11 cellular contexts compared by ENCODE assay signal in the genomic region with DNA sequence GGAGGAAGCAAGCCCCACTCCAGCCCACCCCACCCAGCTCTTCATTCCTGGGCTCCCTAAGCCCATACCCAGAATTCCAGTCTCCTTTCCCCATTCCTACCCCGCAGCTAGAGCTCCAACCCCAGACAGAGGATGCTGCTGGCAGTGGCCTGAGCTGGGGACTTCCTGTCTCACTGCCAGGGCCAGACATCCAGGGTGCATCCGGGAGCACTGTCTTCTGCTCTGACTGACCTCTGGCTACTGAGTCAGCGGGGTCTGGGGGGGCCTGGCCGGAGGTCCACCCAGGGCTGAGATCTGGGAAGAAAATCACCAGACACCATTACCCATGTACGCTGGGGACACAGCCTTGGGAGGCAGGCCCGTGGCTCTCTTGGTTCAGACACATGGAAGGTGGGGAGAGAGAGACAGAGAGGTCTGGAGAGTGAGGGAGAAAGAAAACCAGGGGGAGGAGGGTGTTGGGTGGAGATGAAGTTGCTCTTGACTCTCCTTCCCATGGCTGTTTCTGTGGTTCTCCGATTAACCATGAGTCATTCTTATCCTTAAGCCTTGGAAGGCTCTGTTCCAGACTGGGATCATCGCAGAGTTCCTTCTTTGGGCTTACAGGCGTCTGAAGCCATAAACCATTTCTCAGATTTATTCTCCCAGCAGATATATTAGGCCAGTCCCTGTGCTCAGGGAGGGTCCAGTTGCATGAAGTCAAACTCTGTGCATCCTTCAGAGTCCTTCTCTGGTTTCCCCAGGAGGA. TPM values are rescaled to one million over a fixed set of nuclear protein-coding genes. Genes with fewer than 3 reads are reported as not detected.
DNase-seq lines count a peak whose midpoint lies in the region; ATAC-seq and TF ChIP-seq lines count a peak whose summit lies in the region.
"Had no signal": no experiment of that assay in that cellular context is flagged by ENCODE, and none has a peak within 500 bp of the region (broad histone marks: within the 10 kb centered on the region; RNA-seq: fewer than 3 reads in every experiment).

No MANE protein-coding gene starts in this region.

- peak overlapping the region; percentile 46 for H3K27ac ChIP-seq in osteoblast (ENCODE audit: low read depth, low read length)

- H4K20me1 ChIP-seq in osteoblast (ENCODE audit: insufficient read depth, low read length) = no peaks in the 10 kb centered on the region

- H3K4me3 Mint-ChIP-seq in activated CD8-positive, alpha-beta memory T cell treated with anti-CD3 and anti-CD28 coated beads, Interleukin-2, amount 10 ng/mL, durations not matched to agents 7 days and 5 days = no peak overlapping the region
- H3K4me3 Mint-ChIP-seq: central memory CD8-positive, alpha-beta T cell had no signal

- H3K36me3 ChIP-seq in osteoblast (ENCODE audit: insufficient read depth, low read length) = no peaks in the 10 kb centered on the region

- no peaks in the 10 kb centered on the region for H3K4me1 Mint-ChIP-seq in activated CD8-positive, alpha-beta memory T cell treated with anti-CD3 and anti-CD28 coated beads, Interleukin-2, amount 10 ng/mL, durations not matched to agents 7 days and 5 days
- H3K4me1 Mint-ChIP-seq: central memory CD8-positive, alpha-beta T cell had no signal

- no peaks in the 10 kb centered on the region for H3K9me3 ChIP-seq in osteoblast (ENCODE audit: low read depth, low read length)

- POLR2A ChIA-PET in AG04449 (lab: Yijun Ruan, JAX) = no interaction called here

- no peaks in the 10 kb centered on the region for H3K9me3 Mint-ChIP-seq in activated CD8-positive, alpha-beta memory T cell treated with anti-CD3 and anti-CD28 coated beads, Interleukin-2, amount 10 ng/mL, durations not matched to agents 7 days and 5 days (ENCODE audit: low read depth)
- H3K9me3 Mint-ChIP-seq: central memory CD8-positive, alpha-beta T cell had no signal

- H3K4me2 ChIP-seq in osteoblast (ENCODE audit: insufficient read depth, low read length) = peak overlapping the region; percentile 71

- ATAC-seq in activated CD8-positive, alpha-beta memory T cell treated with anti-CD3 and anti-CD28 coated beads, Interleukin-2, amount 10 ng/mL, durations not matched to agents 7 days and 5 days = no peak
- no peak for ATAC-seq in HG03571 (IDR thresholded peaks at IDR 0.05; ENCODE audit: unreplicated experiment)

- H3K36me3 Mint-ChIP-seq in activated CD8-positive, alpha-beta memory T cell treated with anti-CD3 and anti-CD28 coated beads, Interleukin-2, amount 10 ng/mL, durations not matched to agents 7 days and 5 days = no peaks in the 10 kb centered on the region

- peaks cover 21% of the 10 kb centered on the region for H3K27me3 Mint-ChIP-seq in activated CD8-positive, alpha-beta memory T cell treated with anti-CD3 and anti-CD28 coated beads, Interleukin-2, amount 10 ng/mL, durations not matched to agents 7 days and 5 days

- peaks cover 10% of the 10 kb centered on the region for H3K27me3 ChIP-seq in osteoblast (ENCODE audit: insufficient read depth, low read length)

- no peaks in the 10 kb centered on the region for H3K79me2 ChIP-seq in osteoblast (ENCODE audit: insufficient read depth, low read length)

- peak; percentile 23 for DNase-seq in AG04449 (ENCODE audit: low read depth, low spot score)
- peak; percentile 96 for DNase-seq in RPMI7951 (ENCODE audit: low read depth)
- DNase-seq in fibroblast of gingiva (ENCODE audit: low read depth) = peak; percentile 41
- peak; percentile 95 for DNase-seq in osteoblast (ENCODE audit: insufficient read length, low spot score, missing footprints)
- no peak for DNase-seq in activated CD8-positive, alpha-beta memory T cell treated with anti-CD3 and anti-CD28 coated beads, Interleukin-2, amount 10 ng/mL, durations not matched to agents 7 days and 5 days
- no peak for DNase-seq in NCI-H524 (lab: John Stamatoyannopoulos, UW)
- no peak for DNase-seq in NCI-H2171 (lab: John Stamatoyannopoulos, UW)
- DNase-seq: C1 segment of cervical spinal cord, NCI-H524 treated with DMSO at 0.1 percent for 48 hours had no signal

- CTCF ChIA-PET in AG04449 (lab: Yijun Ruan, JAX) = interaction anchor here (1.0 kb wide), 2 partner anchors 8 to 10 kb away, joined by 3 read pairs; no protein-coding TSS in a partner anchor
- CTCF ChIA-PET in activated CD8-positive, alpha-beta memory T cell treated with anti-CD3 and anti-CD28 coated beads, Interleukin-2, amount 10 ng/mL, durations not matched to agents 7 days and 5 days (lab: Charles Lee) = interaction anchor here (1.1 kb wide), 1 partner anchor 10 kb away, joined by 3 read pairs; no protein-coding TSS in a partner anchor

- H2AFZ ChIP-seq in osteoblast (ENCODE audit: low read length) = peak overlapping the region; percentile 82

- H3K27ac Mint-ChIP-seq in activated CD8-positive, alpha-beta memory T cell treated with anti-CD3 and anti-CD28 coated beads, Interleukin-2, amount 10 ng/mL, durations not matched to agents 7 days and 5 days = no peak overlapping the region

- H3K4me3 ChIP-seq in AG04449 (ENCODE audit: low read depth, low read length) = no peak overlapping the region
- peak overlapping the region; percentile 36 for H3K4me3 ChIP-seq in osteoblast (ENCODE audit: insufficient read depth, low read length)

- H3K4me1 ChIP-seq in osteoblast (ENCODE audit: insufficient read depth, low read length) = peaks cover 40% of the 10 kb centered on the region

- TF ChIP-seq CTCF in AG04449 (IDR thresholded peaks at IDR 0.05; ENCODE audit: insufficient read depth, low read length, missing control alignments) (no peak), osteoblast (IDR thresholded peaks at IDR 0.05; ENCODE audit: extremely low read depth, low read depth, low read length) (no peak)

RNA-seq across cellular contexts. Expression of a gene that starts 23.6 kb away (rescaled TPM):
- total RNA-seq in RPMI7951 (2014; rRNA removed; shearing (Covaris generic)) = 23.1 and 29.2 TPM in 2 replicates
- 0.59 and 0.72 TPM in 2 replicates for total RNA-seq in osteoblast
- total RNA-seq in activated CD8-positive, alpha-beta memory T cell treated with anti-CD3 and anti-CD28 coated beads, Interleukin-2, amount 10 ng/mL, durations not matched to agents 7 days and 5 days = 1 to 10 TPM; 2.5 to 4.2 TPM

RNA-seq across cellular contexts. Expression of a gene that starts 58.1 kb away (rescaled TPM):
- total RNA-seq in RPMI7951 (2014; rRNA removed; shearing (Covaris generic)) = 0.10 and 0.36 TPM in 2 replicates
- total RNA-seq in osteoblast = 0.29 and 0.36 TPM in 2 replicates
- total RNA-seq in activated CD8-positive, alpha-beta memory T cell treated with anti-CD3 and anti-CD28 coated beads, Interleukin-2, amount 10 ng/mL, durations not matched to agents 7 days and 5 days = not detected

Comparison
In these comparisons a context has a peak if more than half of its experiments do, and no peak if none do; other contexts are left out.
1. DNase-seq: peak in AG04449 (single experiment), RPMI7951 (single experiment), fibroblast of gingiva (single experiment) and osteoblast (single experiment); none in activated CD8-positive, alpha-beta memory T cell treated with anti-CD3 and anti-CD28 coated beads, Interleukin-2, amount 10 ng/mL, durations not matched to agents 7 days and 5 days (single experiment), NCI-H524 (0 of 2) and NCI-H2171 (single experiment).